8 cellular contexts compared by ENCODE assay signal in the genomic region with DNA sequence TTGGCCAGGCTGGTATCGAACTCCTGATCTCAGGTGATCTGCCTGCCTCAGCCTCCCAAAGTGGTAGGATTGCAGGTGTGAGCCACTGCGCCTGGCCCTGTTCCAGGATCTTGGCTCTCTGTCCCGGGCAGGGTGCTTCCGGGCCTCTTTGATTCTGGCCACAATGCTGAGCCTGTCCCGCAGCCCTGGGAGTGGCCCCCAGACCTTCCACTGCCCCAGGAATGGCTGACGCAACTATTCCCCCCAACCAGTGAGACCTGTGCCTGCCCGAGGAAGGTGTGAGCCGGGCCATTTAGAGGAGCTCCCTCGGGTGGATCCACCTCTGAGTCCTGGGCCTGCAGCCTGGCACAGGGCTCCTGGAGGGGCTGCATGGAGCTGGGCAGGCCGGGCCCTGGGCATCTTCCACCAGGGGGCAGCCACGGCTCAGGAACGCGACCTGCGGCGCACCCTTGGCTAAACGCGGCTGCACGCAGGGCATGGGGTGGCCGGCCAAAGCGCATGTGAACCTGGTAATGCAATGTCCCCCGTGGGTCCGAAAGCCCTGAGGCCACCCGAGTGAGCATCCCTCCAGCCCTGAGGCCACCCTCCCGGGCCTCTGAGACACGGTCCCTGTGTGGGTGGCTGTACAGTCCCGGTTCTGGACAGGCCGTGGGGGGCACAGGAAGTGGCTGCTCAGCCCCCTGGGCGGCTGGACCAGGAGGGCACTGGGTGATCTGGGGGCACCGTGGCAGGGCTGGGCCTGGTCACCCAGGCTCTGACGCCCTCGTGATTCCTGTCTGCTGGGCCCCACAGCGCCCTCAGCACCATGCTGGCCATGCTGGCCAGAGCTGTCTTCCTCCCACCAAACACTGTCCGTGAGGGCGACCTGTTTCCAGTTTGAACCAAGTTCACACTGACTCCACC. TPM values are rescaled to one million over a fixed set of nuclear protein-coding genes. Genes with fewer than 3 reads are reported as not detected.
DNase-seq lines count a peak whose midpoint lies in the region; ATAC-seq and TF ChIP-seq lines count a peak whose summit lies in the region.

No MANE protein-coding gene starts in this region.

- peaks cover 19% of the 10 kb centered on the region for H3K27me3 ChIP-seq in foreskin keratinocyte
- peaks cover 3% of the 10 kb centered on the region for H3K27me3 ChIP-seq in neutrophil

- peaks cover 6% of the 10 kb centered on the region for H3K36me3 ChIP-seq in neutrophil

- peak; percentile 97 for TF ChIP-seq RAD21 in Ishikawa (IDR thresholded peaks at IDR 0.05; ENCODE audit: low read depth)

- peak overlapping the region; percentile 44 to 67 for H3K4me3 ChIP-seq in neutrophil (ENCODE audit: low read depth in 1 of 2, low read length in 1 of 2)

- H3K27ac ChIP-seq in foreskin keratinocyte (no peak overlapping the region), neutrophil (no peak overlapping the region)

- DNase-seq in COLO829 (ENCODE audit: low spot score): peak; percentile 76
- DNase-seq in SHP77 (lab: John Stamatoyannopoulos, UW): peak; percentile 86 to 91
- peak; percentile 51 for DNase-seq in activated gamma-delta T cell (lab: John Stamatoyannopoulos, UW)
- DNase-seq in foreskin keratinocyte: no peak
- DNase-seq in stromal cell of bone marrow (ENCODE audit: low read depth): peak; percentile 29

- H3K9me3 ChIP-seq in neutrophil: no peaks in the 10 kb centered on the region

- TF ChIP-seq CTCF in foreskin keratinocyte (conservative IDR thresholded peaks at IDR 0.05): peak; percentile 91
- peak; percentile 80 for TF ChIP-seq CTCF in neutrophil (IDR thresholded peaks at IDR 0.05)

- ATAC-seq in GM21360 (IDR thresholded peaks at IDR 0.05; ENCODE audit: unreplicated experiment): peak; percentile 51
- peak; percentile 87 for ATAC-seq in foreskin keratinocyte

- H3K4me1 ChIP-seq in foreskin keratinocyte (no peaks in the 10 kb centered on the region), neutrophil (ENCODE audit: control insufficient read depth in 1 of 2, insufficient read depth in 1 of 2, low read depth in 1 of 2, low read length in 1 of 2) (peaks cover 9 to 12% of the 10 kb centered on the region in 2 experiments)

- 0 out of 2 replicates have a peak, but pooled peaks have one; percentile 16 for TF ChIP-seq EP300 in Ishikawa (IDR thresholded peaks at IDR 0.05; ENCODE audit: borderline replicate concordance)

TF ChIP-seq in Ishikawa, 13 proteins besides CTCF, POLR2A, EP300 and RAD21:
- TF ChIP-seq TAF1 (IDR thresholded peaks at IDR 0.05; ENCODE audit: low read depth) (no peak), CREB1 (IDR thresholded peaks at IDR 0.05; ENCODE audit: low read depth) (no peak), TEAD4 (IDR thresholded peaks at IDR 0.05) (peak; percentile 51; the same call in 1 of the 2 replicates), EGR1 (IDR thresholded peaks at IDR 0.05) (no peak), ZBTB7A (IDR thresholded peaks at IDR 0.05; ENCODE audit: low read depth) (peak; percentile 69), FOXM1 (IDR thresholded peaks at IDR 0.05; ENCODE audit: borderline replicate concordance, low read depth) (no peak), CEBPB (IDR thresholded peaks at IDR 0.05) (no peak)
- TF ChIP-seq, protein P1, sequence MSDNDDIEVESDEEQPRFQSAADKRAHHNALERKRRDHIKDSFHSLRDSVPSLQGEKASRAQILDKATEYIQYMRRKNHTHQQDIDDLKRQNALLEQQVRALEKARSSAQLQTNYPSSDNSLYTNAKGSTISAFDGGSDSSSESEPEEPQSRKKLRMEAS (IDR thresholded peaks at IDR 0.05): peak; percentile 42; the same call in 1 of the 2 replicates
- TF ChIP-seq, protein P2, sequence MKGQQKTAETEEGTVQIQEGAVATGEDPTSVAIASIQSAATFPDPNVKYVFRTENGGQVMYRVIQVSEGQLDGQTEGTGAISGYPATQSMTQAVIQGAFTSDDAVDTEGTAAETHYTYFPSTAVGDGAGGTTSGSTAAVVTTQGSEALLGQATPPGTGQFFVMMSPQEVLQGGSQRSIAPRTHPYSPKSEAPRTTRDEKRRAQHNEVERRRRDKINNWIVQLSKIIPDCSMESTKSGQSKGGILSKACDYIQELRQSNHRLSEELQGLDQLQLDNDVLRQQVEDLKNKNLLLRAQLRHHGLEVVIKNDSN (IDR thresholded peaks at IDR 0.05): no peak

RNA-seq across cellular contexts. Expression of a gene that starts 24.8 kb away (rescaled TPM):
- total RNA-seq in foreskin keratinocyte: not detected in 2 replicates
- polyA plus RNA-seq in foreskin keratinocyte: not detected in 2 replicates

RNA-seq across cellular contexts. Expression of a gene that starts 48.0 kb away (rescaled TPM):
- 6.1 and 7.5 TPM in 2 replicates for total RNA-seq in foreskin keratinocyte
- 10.2 and 10.7 TPM in 2 replicates for polyA plus RNA-seq in foreskin keratinocyte

Comparison
In these comparisons a context has a peak if more than half of its experiments do, and no peak if none do; other contexts are left out.
1. DNase-seq: peak in COLO829 (single experiment), SHP77 (2 of 2), activated gamma-delta T cell (single experiment) and stromal cell of bone marrow (single experiment); none in foreskin keratinocyte (0 of 2).